In genomic region chr12:65728913-65729793, GRCh38 we compare ENCODE assay signal across 1 cellular context.
TF ChIP-seq lines count a peak whose summit lies in the region.

No MANE protein-coding gene starts in this region.

TF ChIP-seq in HepG2, 621 proteins besides CTCF, POLR2A, EP300 and RAD21 (continued from another document and continues in another):
- TF ChIP-seq, protein P1, sequence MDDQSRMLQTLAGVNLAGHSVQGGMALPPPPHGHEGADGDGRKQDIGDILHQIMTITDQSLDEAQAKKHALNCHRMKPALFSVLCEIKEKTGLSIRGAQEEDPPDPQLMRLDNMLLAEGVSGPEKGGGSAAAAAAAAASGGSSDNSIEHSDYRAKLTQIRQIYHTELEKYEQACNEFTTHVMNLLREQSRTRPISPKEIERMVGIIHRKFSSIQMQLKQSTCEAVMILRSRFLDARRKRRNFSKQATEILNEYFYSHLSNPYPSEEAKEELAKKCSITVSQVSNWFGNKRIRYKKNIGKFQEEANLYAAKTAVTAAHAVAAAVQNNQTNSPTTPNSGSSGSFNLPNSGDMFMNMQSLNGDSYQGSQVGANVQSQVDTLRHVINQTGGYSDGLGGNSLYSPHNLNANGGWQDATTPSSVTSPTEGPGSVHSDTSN (CRISPR knock-in tag; IDR thresholded peaks at IDR 0.05; ENCODE audit: borderline replicate concordance), result no peak
- no peak for TF ChIP-seq ARID2 (CRISPR knock-in tag; IDR thresholded peaks at IDR 0.05; ENCODE audit: borderline replicate concordance)
- TF ChIP-seq NR1H2 (CRISPR knock-in tag; IDR thresholded peaks at IDR 0.05; ENCODE audit: borderline replicate concordance, low read depth), result no peak
- no peak for TF ChIP-seq ZNF329 (CRISPR knock-in tag; IDR thresholded peaks at IDR 0.05; ENCODE audit: low read depth)
- TF ChIP-seq, protein P2, sequence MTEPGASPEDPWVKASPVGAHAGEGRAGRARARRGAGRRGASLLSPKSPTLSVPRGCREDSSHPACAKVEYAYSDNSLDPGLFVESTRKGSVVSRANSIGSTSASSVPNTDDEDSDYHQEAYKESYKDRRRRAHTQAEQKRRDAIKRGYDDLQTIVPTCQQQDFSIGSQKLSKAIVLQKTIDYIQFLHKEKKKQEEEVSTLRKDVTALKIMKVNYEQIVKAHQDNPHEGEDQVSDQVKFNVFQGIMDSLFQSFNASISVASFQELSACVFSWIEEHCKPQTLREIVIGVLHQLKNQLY (CRISPR knock-in tag; IDR thresholded peaks at IDR 0.05), result no peak
- TF ChIP-seq CCAR2 (optimal IDR thresholded peaks at IDR 0.05; ENCODE audit: low read depth, low read length), result no peak
- TF ChIP-seq GABPA (IDR thresholded peaks at IDR 0.05; ENCODE audit: low read depth, low read length), result no peak
- TF ChIP-seq GABPA (CRISPR knock-in tag; IDR thresholded peaks at IDR 0.05; ENCODE audit: low read depth), result no peak
- TF ChIP-seq, protein P3, sequence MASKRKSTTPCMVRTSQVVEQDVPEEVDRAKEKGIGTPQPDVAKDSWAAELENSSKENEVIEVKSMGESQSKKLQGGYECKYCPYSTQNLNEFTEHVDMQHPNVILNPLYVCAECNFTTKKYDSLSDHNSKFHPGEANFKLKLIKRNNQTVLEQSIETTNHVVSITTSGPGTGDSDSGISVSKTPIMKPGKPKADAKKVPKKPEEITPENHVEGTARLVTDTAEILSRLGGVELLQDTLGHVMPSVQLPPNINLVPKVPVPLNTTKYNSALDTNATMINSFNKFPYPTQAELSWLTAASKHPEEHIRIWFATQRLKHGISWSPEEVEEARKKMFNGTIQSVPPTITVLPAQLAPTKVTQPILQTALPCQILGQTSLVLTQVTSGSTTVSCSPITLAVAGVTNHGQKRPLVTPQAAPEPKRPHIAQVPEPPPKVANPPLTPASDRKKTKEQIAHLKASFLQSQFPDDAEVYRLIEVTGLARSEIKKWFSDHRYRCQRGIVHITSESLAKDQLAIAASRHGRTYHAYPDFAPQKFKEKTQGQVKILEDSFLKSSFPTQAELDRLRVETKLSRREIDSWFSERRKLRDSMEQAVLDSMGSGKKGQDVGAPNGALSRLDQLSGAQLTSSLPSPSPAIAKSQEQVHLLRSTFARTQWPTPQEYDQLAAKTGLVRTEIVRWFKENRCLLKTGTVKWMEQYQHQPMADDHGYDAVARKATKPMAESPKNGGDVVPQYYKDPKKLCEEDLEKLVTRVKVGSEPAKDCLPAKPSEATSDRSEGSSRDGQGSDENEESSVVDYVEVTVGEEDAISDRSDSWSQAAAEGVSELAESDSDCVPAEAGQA (IDR thresholded peaks at IDR 0.05; ENCODE audit: low read depth), result no peak
- TF ChIP-seq, protein P3 (CRISPR knock-in tag; IDR thresholded peaks at IDR 0.05; ENCODE audit: borderline replicate concordance), result no peak
- TF ChIP-seq ZNF737 (CRISPR knock-in tag; IDR thresholded peaks at IDR 0.05; ENCODE audit: borderline replicate concordance), result no peak
- no peak for TF ChIP-seq DPF2 (CRISPR knock-in tag; IDR thresholded peaks at IDR 0.05; ENCODE audit: borderline replicate concordance, low read depth)
- no peak for TF ChIP-seq KAT7 (CRISPR knock-in tag; IDR thresholded peaks at IDR 0.05; ENCODE audit: borderline replicate concordance)
- peak; percentile 41 for TF ChIP-seq HNRNPLL (IDR thresholded peaks at IDR 0.05; ENCODE audit: low read depth, low read length, poor library complexity, severe bottlenecking)
- TF ChIP-seq ZNF280B (CRISPR knock-in tag; IDR thresholded peaks at IDR 0.05; ENCODE audit: borderline replicate concordance), result no peak
- TF ChIP-seq ZC3H4 (CRISPR knock-in tag; IDR thresholded peaks at IDR 0.05; ENCODE audit: borderline replicate concordance), result no peak
- TF ChIP-seq, protein P4, sequence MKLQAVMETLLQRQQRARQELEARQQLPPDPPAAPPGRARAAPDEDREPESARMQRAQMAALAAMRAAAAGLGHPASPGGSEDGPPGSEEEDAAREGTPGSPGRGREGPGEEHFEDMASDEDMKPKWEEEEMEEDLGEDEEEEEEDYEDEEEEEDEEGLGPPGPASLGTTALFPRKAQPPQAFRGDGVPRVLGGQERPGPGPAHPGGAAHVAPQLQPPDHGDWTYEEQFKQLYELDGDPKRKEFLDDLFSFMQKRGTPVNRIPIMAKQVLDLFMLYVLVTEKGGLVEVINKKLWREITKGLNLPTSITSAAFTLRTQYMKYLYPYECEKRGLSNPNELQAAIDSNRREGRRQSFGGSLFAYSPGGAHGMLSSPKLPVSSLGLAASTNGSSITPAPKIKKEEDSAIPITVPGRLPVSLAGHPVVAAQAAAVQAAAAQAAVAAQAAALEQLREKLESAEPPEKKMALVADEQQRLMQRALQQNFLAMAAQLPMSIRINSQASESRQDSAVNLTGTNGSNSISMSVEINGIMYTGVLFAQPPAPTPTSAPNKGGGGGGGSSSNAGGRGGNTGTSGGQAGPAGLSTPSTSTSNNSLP (IDR thresholded peaks at IDR 0.05; ENCODE audit: low read depth, low read length), result no peak
- TF ChIP-seq ZNF839 (CRISPR knock-in tag; IDR thresholded peaks at IDR 0.05; ENCODE audit: borderline replicate concordance), result no peak
- no peak for TF ChIP-seq NFYC (CRISPR knock-in tag; IDR thresholded peaks at IDR 0.05)
- TF ChIP-seq, protein P5, sequence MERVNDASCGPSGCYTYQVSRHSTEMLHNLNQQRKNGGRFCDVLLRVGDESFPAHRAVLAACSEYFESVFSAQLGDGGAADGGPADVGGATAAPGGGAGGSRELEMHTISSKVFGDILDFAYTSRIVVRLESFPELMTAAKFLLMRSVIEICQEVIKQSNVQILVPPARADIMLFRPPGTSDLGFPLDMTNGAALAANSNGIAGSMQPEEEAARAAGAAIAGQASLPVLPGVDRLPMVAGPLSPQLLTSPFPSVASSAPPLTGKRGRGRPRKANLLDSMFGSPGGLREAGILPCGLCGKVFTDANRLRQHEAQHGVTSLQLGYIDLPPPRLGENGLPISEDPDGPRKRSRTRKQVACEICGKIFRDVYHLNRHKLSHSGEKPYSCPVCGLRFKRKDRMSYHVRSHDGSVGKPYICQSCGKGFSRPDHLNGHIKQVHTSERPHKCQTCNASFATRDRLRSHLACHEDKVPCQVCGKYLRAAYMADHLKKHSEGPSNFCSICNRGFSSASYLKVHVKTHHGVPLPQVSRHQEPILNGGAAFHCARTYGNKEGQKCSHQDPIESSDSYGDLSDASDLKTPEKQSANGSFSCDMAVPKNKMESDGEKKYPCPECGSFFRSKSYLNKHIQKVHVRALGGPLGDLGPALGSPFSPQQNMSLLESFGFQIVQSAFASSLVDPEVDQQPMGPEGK (CRISPR knock-in tag; IDR thresholded peaks at IDR 0.05), result no peak
- no peak for TF ChIP-seq ZNF782 (CRISPR knock-in tag; IDR thresholded peaks at IDR 0.05; ENCODE audit: borderline replicate concordance)
- no peak for TF ChIP-seq ZNF564 (CRISPR knock-in tag; IDR thresholded peaks at IDR 0.05)
- TF ChIP-seq MTA1 (CRISPR knock-in tag; IDR thresholded peaks at IDR 0.05; ENCODE audit: borderline replicate concordance), result peak; percentile 18; the same call in 1 of the 2 replicates
- no peak for TF ChIP-seq MAF1 (CRISPR knock-in tag; IDR thresholded peaks at IDR 0.05; ENCODE audit: borderline replicate concordance)
- TF ChIP-seq CEBPB (IDR thresholded peaks at IDR 0.05; ENCODE audit: borderline replicate concordance, low read depth, low read length), result no peak
- TF ChIP-seq ZNF557 (CRISPR knock-in tag; IDR thresholded peaks at IDR 0.05), result no peak
- TF ChIP-seq ZNF232 (CRISPR knock-in tag; IDR thresholded peaks at IDR 0.05; ENCODE audit: borderline replicate concordance), result no peak
- TF ChIP-seq, protein P6, sequence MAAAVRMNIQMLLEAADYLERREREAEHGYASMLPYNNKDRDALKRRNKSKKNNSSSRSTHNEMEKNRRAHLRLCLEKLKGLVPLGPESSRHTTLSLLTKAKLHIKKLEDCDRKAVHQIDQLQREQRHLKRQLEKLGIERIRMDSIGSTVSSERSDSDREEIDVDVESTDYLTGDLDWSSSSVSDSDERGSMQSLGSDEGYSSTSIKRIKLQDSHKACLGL (CRISPR knock-in tag; IDR thresholded peaks at IDR 0.05), result no peak
- no peak for TF ChIP-seq MEIS1 (CRISPR knock-in tag; IDR thresholded peaks at IDR 0.05; ENCODE audit: borderline replicate concordance)
- no peak for TF ChIP-seq CBX1 (IDR thresholded peaks at IDR 0.05; ENCODE audit: low read depth)
- no peak for TF ChIP-seq ZNF512B (CRISPR knock-in tag; IDR thresholded peaks at IDR 0.05; ENCODE audit: borderline replicate concordance)
- no peak for TF ChIP-seq ATF1 (CRISPR knock-in tag; IDR thresholded peaks at IDR 0.05)
- TF ChIP-seq ZBTB8A (CRISPR knock-in tag; IDR thresholded peaks at IDR 0.05; ENCODE audit: borderline replicate concordance, low read depth), result no peak
- 0 out of 2 replicates have a peak, but pooled peaks have one; percentile 45 for TF ChIP-seq ZNF607 (CRISPR knock-in tag; IDR thresholded peaks at IDR 0.05; ENCODE audit: borderline replicate concordance)
- TF ChIP-seq ASH2L (IDR thresholded peaks at IDR 0.05; ENCODE audit: insufficient read length, low read depth, low read length), result no peak
- TF ChIP-seq, protein P7, sequence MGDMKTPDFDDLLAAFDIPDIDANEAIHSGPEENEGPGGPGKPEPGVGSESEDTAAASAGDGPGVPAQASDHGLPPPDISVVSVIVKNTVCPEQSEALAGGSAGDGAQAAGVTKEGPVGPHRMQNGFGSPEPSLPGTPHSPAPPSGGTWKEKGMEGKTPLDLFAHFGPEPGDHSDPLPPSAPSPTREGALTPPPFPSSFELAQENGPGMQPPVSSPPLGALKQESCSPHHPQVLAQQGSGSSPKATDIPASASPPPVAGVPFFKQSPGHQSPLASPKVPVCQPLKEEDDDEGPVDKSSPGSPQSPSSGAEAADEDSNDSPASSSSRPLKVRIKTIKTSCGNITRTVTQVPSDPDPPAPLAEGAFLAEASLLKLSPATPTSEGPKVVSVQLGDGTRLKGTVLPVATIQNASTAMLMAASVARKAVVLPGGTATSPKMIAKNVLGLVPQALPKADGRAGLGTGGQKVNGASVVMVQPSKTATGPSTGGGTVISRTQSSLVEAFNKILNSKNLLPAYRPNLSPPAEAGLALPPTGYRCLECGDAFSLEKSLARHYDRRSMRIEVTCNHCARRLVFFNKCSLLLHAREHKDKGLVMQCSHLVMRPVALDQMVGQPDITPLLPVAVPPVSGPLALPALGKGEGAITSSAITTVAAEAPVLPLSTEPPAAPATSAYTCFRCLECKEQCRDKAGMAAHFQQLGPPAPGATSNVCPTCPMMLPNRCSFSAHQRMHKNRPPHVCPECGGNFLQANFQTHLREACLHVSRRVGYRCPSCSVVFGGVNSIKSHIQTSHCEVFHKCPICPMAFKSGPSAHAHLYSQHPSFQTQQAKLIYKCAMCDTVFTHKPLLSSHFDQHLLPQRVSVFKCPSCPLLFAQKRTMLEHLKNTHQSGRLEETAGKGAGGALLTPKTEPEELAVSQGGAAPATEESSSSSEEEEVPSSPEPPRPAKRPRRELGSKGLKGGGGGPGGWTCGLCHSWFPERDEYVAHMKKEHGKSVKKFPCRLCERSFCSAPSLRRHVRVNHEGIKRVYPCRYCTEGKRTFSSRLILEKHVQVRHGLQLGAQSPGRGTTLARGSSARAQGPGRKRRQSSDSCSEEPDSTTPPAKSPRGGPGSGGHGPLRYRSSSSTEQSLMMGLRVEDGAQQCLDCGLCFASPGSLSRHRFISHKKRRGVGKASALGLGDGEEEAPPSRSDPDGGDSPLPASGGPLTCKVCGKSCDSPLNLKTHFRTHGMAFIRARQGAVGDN (CRISPR knock-in tag; IDR thresholded peaks at IDR 0.05), result peak; percentile 42; the same call in 1 of the 2 replicates
